ENCODE assay signal across 14 cellular contexts in genomic region chr17:49729074-49729473, GRCh38. TPM values are rescaled to one million over a fixed set of nuclear protein-coding genes. Genes with fewer than 3 reads are reported as not detected.
DNase-seq lines count a peak whose midpoint lies in the region; ATAC-seq and TF ChIP-seq lines count a peak whose summit lies in the region.
"Had no signal": no experiment of that assay in that cellular context is flagged by ENCODE, and none has a peak within 500 bp of the region (broad histone marks: within the 10 kb centered on the region; RNA-seq: fewer than 3 reads in every experiment).

No MANE protein-coding gene starts in this region.

- intact Hi-C loops in transverse colon (cut with DNase I; ENCODE audit: low total_unique reads) (no loop called here), head of caudate nucleus (cut with DNase I) (no loop called here)

- POLR2A ChIA-PET in activated naive CD8-positive, alpha-beta T cell treated with anti-CD3 and anti-CD28 coated beads, Interleukin-2, amount 10 ng/mL, durations not matched to agents 7 days and 5 days (lab: Charles Lee) = interaction anchor here (1.1 kb wide), 1 partner anchor 35 kb away, joined by 4 read pairs; the partner anchor contains the start of gene FAM117A
- POLR2A ChIA-PET in naive thymus-derived CD8-positive, alpha-beta T cell (lab: Charles Lee) = interaction anchor here (0.6 to 1.9 kb wide), 6 partner anchors 11 to 52 kb away, joined by 3 to 13 read pairs (median 6); partner anchors contain the start of genes FAM117A and SLC35B1

- H3K36me3 Mint-ChIP-seq in activated naive CD4-positive, alpha-beta T cell treated with anti-CD3 and anti-CD28 coated beads, Interleukin-2, amount 50 U/mL, for 24 hours = peaks cover 23% of the 10 kb centered on the region
- peaks cover 34% of the 10 kb centered on the region for H3K36me3 Mint-ChIP-seq in activated naive CD8-positive, alpha-beta T cell treated with anti-CD3 and anti-CD28 coated beads, Interleukin-2, amount 10 ng/mL, durations not matched to agents 7 days and 5 days
- peaks cover 6 to 80% (median 25%) of the 10 kb centered on the region in 3 donors for H3K36me3 Mint-ChIP-seq in naive thymus-derived CD8-positive, alpha-beta T cell

- WGBS in transverse colon (ENCODE audit: low coverage in 1 of 2), 2 donors = 75 to 92% methylated on average over 1 to 3 of the region's 3 CpGs

- no peaks in the 10 kb centered on the region for H3K9me3 ChIP-seq in transverse colon
- H3K9me3 ChIP-seq: right lobe of liver had no signal

- no peaks in the 10 kb centered on the region for H3K36me3 ChIP-seq in transverse colon
- H3K36me3 ChIP-seq: right lobe of liver had no signal

- peak overlapping the region; percentile 42 for H3K27ac Mint-ChIP-seq in activated naive CD4-positive, alpha-beta T cell treated with anti-CD3 and anti-CD28 coated beads, Interleukin-2, amount 50 U/mL, for 24 hours
- peak overlapping the region; percentile 52 for H3K27ac Mint-ChIP-seq in activated naive CD8-positive, alpha-beta T cell treated with anti-CD3 and anti-CD28 coated beads, Interleukin-2, amount 10 ng/mL, durations not matched to agents 7 days and 5 days
- peak overlapping the region; percentile 9 to 92 (median 76) for H3K27ac Mint-ChIP-seq in naive thymus-derived CD8-positive, alpha-beta T cell

- H3K4me3 Mint-ChIP-seq in activated naive CD4-positive, alpha-beta T cell treated with anti-CD3 and anti-CD28 coated beads, Interleukin-2, amount 50 U/mL, for 24 hours = no peak overlapping the region
- no peak overlapping the region for H3K4me3 Mint-ChIP-seq in activated naive CD8-positive, alpha-beta T cell treated with anti-CD3 and anti-CD28 coated beads, Interleukin-2, amount 10 ng/mL, durations not matched to agents 7 days and 5 days
- H3K4me3 Mint-ChIP-seq in naive thymus-derived CD8-positive, alpha-beta T cell = peak overlapping the region in 5 of 10 donors; percentile 17 to 68 (median 34)

- H3K27ac ChIP-seq in transverse colon = peak overlapping the region; percentile 65 to 79 (median 69)
- H3K27ac ChIP-seq: hepatocyte, right lobe of liver had no signal

- no peak overlapping the region for H3K4me3 ChIP-seq in transverse colon
- H3K4me3 ChIP-seq: hepatocyte, right lobe of liver had no signal

- no peaks in the 10 kb centered on the region for H3K27me3 ChIP-seq in transverse colon
- H3K27me3 ChIP-seq: hepatocyte, right lobe of liver had no signal

- no peaks in the 10 kb centered on the region for H3K9me3 Mint-ChIP-seq in activated naive CD4-positive, alpha-beta T cell treated with anti-CD3 and anti-CD28 coated beads, Interleukin-2, amount 50 U/mL, for 24 hours
- no peaks in the 10 kb centered on the region for H3K9me3 Mint-ChIP-seq in activated naive CD8-positive, alpha-beta T cell treated with anti-CD3 and anti-CD28 coated beads, Interleukin-2, amount 10 ng/mL, durations not matched to agents 7 days and 5 days
- H3K9me3 Mint-ChIP-seq in naive thymus-derived CD8-positive, alpha-beta T cell = no peaks in the 10 kb centered on the region

- no peak for TF ChIP-seq CTCF in transverse colon (IDR thresholded peaks at IDR 0.05)

- TF ChIP-seq POLR2A in transverse colon (IDR thresholded peaks at IDR 0.05) = no peak

- peaks cover 7 to 40% (median 13%) of the 10 kb centered on the region in 4 donors for H3K4me1 ChIP-seq in transverse colon

- in situ Hi-C loops in transverse colon (cut with MboI; ENCODE audit: low pct_ligation_motif_present in 1 of 4, low pct_unique_long_range_greater_than_20kb in 1 of 4, low sequenced_read_pairs in 3 of 4) = no loop called here

- H3K4me1 Mint-ChIP-seq in activated naive CD4-positive, alpha-beta T cell treated with anti-CD3 and anti-CD28 coated beads, Interleukin-2, amount 50 U/mL, for 24 hours = peaks cover 70% of the 10 kb centered on the region
- peaks cover 25% of the 10 kb centered on the region for H3K4me1 Mint-ChIP-seq in activated naive CD8-positive, alpha-beta T cell treated with anti-CD3 and anti-CD28 coated beads, Interleukin-2, amount 10 ng/mL, durations not matched to agents 7 days and 5 days
- peaks cover 34 to 85% (median 72%) of the 10 kb centered on the region in 4 donors for H3K4me1 Mint-ChIP-seq in naive thymus-derived CD8-positive, alpha-beta T cell

- ATAC-seq in activated naive CD8-positive, alpha-beta T cell treated with anti-CD3 and anti-CD28 coated beads, Interleukin-2, amount 10 ng/mL, durations not matched to agents 7 days and 5 days (ENCODE audit: low read depth) = no peak
- no peak for ATAC-seq in naive thymus-derived CD8-positive, alpha-beta T cell
- ATAC-seq in HG03196 (IDR thresholded peaks at IDR 0.05; ENCODE audit: unreplicated experiment) = no peak

- TF ChIP-seq EP300 in transverse colon (IDR thresholded peaks at IDR 0.05; ENCODE audit: low read depth) = no peak

- no peak for DNase-seq in activated naive CD4-positive, alpha-beta T cell treated with anti-CD3 and anti-CD28 coated beads, Interleukin-2, amount 50 U/mL, for 16 hours
- no peak for DNase-seq in activated naive CD8-positive, alpha-beta T cell treated with anti-CD3 and anti-CD28 coated beads, Interleukin-2, amount 10 ng/mL, durations not matched to agents 7 days and 5 days
- no peak for DNase-seq in naive thymus-derived CD8-positive, alpha-beta T cell
- DNase-seq in transverse colon = no peak
- no peak for DNase-seq in head of caudate nucleus
- no peak for DNase-seq in epidermal melanocyte (ENCODE audit: insufficient read length, low spot score)
- DNase-seq: activated CD4-positive, alpha-beta T cell treated with anti-CD3 and anti-CD28 coated beads, Interleukin-2, amount 50 U/mL, for 4 hours; NCI-H2029; NCI-H748 treated with DMSO at 0.1 percent for 48 hours; right lobe of liver; RPMI8226 had no signal

- H3K27me3 Mint-ChIP-seq in activated naive CD4-positive, alpha-beta T cell treated with anti-CD3 and anti-CD28 coated beads, Interleukin-2, amount 50 U/mL, for 24 hours = no peaks in the 10 kb centered on the region
- H3K27me3 Mint-ChIP-seq in activated naive CD8-positive, alpha-beta T cell treated with anti-CD3 and anti-CD28 coated beads, Interleukin-2, amount 10 ng/mL, durations not matched to agents 7 days and 5 days = no peaks in the 10 kb centered on the region
- no peaks in the 10 kb centered on the region for H3K27me3 Mint-ChIP-seq in naive thymus-derived CD8-positive, alpha-beta T cell

RNA-seq across cellular contexts. Expression of gene SLC35B1, which starts 21.3 kb away (rescaled TPM):
- total RNA-seq in activated naive CD8-positive, alpha-beta T cell treated with anti-CD3 and anti-CD28 coated beads, Interleukin-2, amount 10 ng/mL, durations not matched to agents 7 days and 5 days = 10 to 100 TPM; 45.9 to 48.5 TPM
- total RNA-seq in naive thymus-derived CD8-positive, alpha-beta T cell = 10 to 100 TPM; 38.8 to 39.7 TPM
- polyA plus RNA-seq in naive thymus-derived CD8-positive, alpha-beta T cell = 10 to 100 TPM; 20.3 to 27.4 (median 21.8) TPM
- 10 to 100 TPM; 23.5 to 73.3 (median 56.2) TPM for total RNA-seq in transverse colon

RNA-seq across cellular contexts. Expression of gene FAM117A, which starts 34.9 kb away (rescaled TPM):
- 10 to 100 TPM; 47.0 to 57.2 TPM for total RNA-seq in activated naive CD8-positive, alpha-beta T cell treated with anti-CD3 and anti-CD28 coated beads, Interleukin-2, amount 10 ng/mL, durations not matched to agents 7 days and 5 days
- total RNA-seq in naive thymus-derived CD8-positive, alpha-beta T cell = 10 to 100 TPM; 84.5 to 90.8 TPM
- 10 to 100 TPM; 36.9 to 53.6 (median 46.7) TPM for polyA plus RNA-seq in naive thymus-derived CD8-positive, alpha-beta T cell
- 10 to 100 TPM in 2 of 4 donors, 1 to 10 TPM in 2; 8.6 to 14.6 (median 10.7) TPM for total RNA-seq in transverse colon

RNA-seq across cellular contexts. Expression of gene SPOP, which starts 51.2 kb away (rescaled TPM):
- 10 to 100 TPM; 49.6 to 60.6 TPM for total RNA-seq in activated naive CD8-positive, alpha-beta T cell treated with anti-CD3 and anti-CD28 coated beads, Interleukin-2, amount 10 ng/mL, durations not matched to agents 7 days and 5 days
- total RNA-seq in naive thymus-derived CD8-positive, alpha-beta T cell = 10 to 100 TPM; 91.0 to 92.0 TPM
- 100 to 1,000 TPM in 2 of 3 donors, 10 to 100 TPM in 1; 75.9 to 126 (median 103) TPM for polyA plus RNA-seq in naive thymus-derived CD8-positive, alpha-beta T cell
- total RNA-seq in transverse colon = 100 to 1,000 TPM in 1 of 4 donors, 10 to 100 TPM in 3; 75.6 to 352 (median 95.3) TPM

RNA-seq across cellular contexts. Expression of gene KAT7, which starts 59.4 kb away (rescaled TPM):
- total RNA-seq in activated naive CD8-positive, alpha-beta T cell treated with anti-CD3 and anti-CD28 coated beads, Interleukin-2, amount 10 ng/mL, durations not matched to agents 7 days and 5 days = 10 to 100 TPM; 91.7 to 92.5 TPM
- 100 to 1,000 TPM; 120 TPM for total RNA-seq in naive thymus-derived CD8-positive, alpha-beta T cell
- polyA plus RNA-seq in naive thymus-derived CD8-positive, alpha-beta T cell = 10 to 100 TPM; 34.4 to 51.1 (median 39.2) TPM
- total RNA-seq in transverse colon = 10 to 100 TPM; 21.3 to 54.2 (median 32.8) TPM
